Comparison of ENCODE assay signal across 1 cellular context in the genomic region with DNA sequence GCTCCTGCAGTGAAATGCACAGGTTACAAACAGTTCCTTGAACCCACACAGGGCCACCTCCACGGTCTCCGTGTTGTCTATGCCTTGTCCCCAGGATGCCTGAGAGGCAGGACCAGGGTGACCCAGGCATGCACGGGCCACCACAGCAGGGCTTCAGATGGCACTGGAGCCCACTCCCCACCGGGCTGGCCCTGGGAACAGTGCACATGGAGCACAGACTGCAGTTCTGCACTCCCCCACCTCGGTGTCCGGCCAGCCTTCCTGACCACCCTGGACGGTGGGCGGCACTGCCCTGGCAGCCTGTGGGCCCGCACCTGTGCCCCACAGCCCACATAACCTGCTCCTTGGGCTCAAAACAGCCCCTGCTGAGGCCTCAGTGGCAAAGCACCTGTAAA.
TF ChIP-seq lines count a peak whose summit lies in the region.

No MANE protein-coding gene starts in this region.

TF ChIP-seq in WTC11, 78 proteins besides CTCF, POLR2A, EP300 and RAD21 (continued from another document):
- TF ChIP-seq, protein P1, sequence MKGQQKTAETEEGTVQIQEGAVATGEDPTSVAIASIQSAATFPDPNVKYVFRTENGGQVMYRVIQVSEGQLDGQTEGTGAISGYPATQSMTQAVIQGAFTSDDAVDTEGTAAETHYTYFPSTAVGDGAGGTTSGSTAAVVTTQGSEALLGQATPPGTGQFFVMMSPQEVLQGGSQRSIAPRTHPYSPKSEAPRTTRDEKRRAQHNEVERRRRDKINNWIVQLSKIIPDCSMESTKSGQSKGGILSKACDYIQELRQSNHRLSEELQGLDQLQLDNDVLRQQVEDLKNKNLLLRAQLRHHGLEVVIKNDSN (CRISPR knock-in tag; IDR thresholded peaks at IDR 0.05), result no peak
- no peak for TF ChIP-seq TEAD4 (CRISPR knock-in tag; IDR thresholded peaks at IDR 0.05)
- TF ChIP-seq ZNF121 (CRISPR knock-in tag; IDR thresholded peaks at IDR 0.05), result no peak
- TF ChIP-seq, protein P2, sequence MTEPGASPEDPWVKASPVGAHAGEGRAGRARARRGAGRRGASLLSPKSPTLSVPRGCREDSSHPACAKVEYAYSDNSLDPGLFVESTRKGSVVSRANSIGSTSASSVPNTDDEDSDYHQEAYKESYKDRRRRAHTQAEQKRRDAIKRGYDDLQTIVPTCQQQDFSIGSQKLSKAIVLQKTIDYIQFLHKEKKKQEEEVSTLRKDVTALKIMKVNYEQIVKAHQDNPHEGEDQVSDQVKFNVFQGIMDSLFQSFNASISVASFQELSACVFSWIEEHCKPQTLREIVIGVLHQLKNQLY (CRISPR knock-in tag; IDR thresholded peaks at IDR 0.05), result no peak
- TF ChIP-seq, protein P3, sequence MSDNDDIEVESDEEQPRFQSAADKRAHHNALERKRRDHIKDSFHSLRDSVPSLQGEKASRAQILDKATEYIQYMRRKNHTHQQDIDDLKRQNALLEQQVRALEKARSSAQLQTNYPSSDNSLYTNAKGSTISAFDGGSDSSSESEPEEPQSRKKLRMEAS (CRISPR knock-in tag; IDR thresholded peaks at IDR 0.05), result no peak
- no peak for TF ChIP-seq FOXK1 (CRISPR knock-in tag; IDR thresholded peaks at IDR 0.05)
